In genomic region chr6:153087436-153087835, GRCh38 we compare ENCODE assay signal across 16 cellular contexts.
"Had no signal": no experiment of that assay in that cellular context is flagged by ENCODE, and none has a peak within 500 bp of the region (broad histone marks: within the 10 kb centered on the region; RNA-seq: fewer than 3 reads in every experiment).

No MANE protein-coding gene starts in this region.

- DNase-seq: dermis blood vessel endothelial cell; effector CD4-positive, alpha-beta T cell; endodermal cell; erythroblast; foreskin keratinocyte; immature natural killer cell; left lung; lower lobe of right lung; occipital lobe; pancreas; right cardiac atrium; small intestine; stimulated activated CD4-positive, alpha-beta T cell treated with anti-CD3 and anti-CD28 coated beads, Interleukin-2, amount 100 ng/mL, for 48 hours; stimulated activated naive CD8-positive, alpha-beta T cell treated with anti-CD3 and anti-CD28 coated beads, Interleukin-15, Interleukin-2, amounts not matched to agents 100 U/mL and 50 U/mL, for 24 hours; thyroid gland had no signal

- H3K27me3 ChIP-seq: foreskin keratinocyte, left lung, pancreas, suprapubic skin, thyroid gland had no signal

- H3K36me3 ChIP-seq: left lung, lower lobe of right lung, pancreas, suprapubic skin, thyroid gland had no signal

- H3K4me1 ChIP-seq: left lung, lower lobe of right lung, pancreas, suprapubic skin had no signal

- H3K27ac ChIP-seq: foreskin keratinocyte, left lung, lower lobe of right lung, pancreas, suprapubic skin, thyroid gland had no signal

- H3K9me3 ChIP-seq: left lung, lower lobe of right lung, pancreas, suprapubic skin, thyroid gland had no signal

- H3K4me3 ChIP-seq: left lung, lower lobe of right lung, pancreas, suprapubic skin, thyroid gland had no signal

- ATAC-seq: foreskin keratinocyte; left lung; lower lobe of right lung; pancreas; right cardiac atrium; stimulated activated naive CD8-positive, alpha-beta T cell treated with anti-CD3 and anti-CD28 coated beads, Interleukin-15, Interleukin-2, amounts not matched to agents 100 U/mL and 50 U/mL, for 24 hours had no signal
